Comparison of ENCODE assay signal across 24 cellular contexts in the genomic region with DNA sequence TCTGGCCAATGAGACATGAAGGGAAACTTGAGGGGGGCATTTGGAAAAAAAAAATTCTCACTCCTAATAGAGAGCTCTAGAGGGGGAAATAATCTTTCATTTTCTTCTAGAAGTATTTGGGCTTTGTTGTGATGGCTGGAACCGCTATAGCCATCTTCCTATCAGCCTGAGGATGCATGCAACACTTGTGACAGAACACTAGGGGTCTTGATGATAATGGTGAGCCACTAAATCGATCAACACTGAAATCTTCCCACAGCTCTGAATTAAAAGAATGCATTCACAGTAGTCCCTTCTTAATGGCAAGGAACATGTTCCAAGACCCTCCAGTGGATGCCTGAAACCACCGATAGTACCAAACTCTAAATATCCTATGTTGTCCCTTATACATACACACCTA.
DNase-seq lines count a peak whose midpoint lies in the region; ATAC-seq and TF ChIP-seq lines count a peak whose summit lies in the region.
"Had no signal": no experiment of that assay in that cellular context is flagged by ENCODE, and none has a peak within 500 bp of the region (broad histone marks: within the 10 kb centered on the region; RNA-seq: fewer than 3 reads in every experiment).

No MANE protein-coding gene starts in this region.

- H3K9me2 ChIP-seq in MM.1S (replicated peaks; ENCODE audit: insufficient read depth, low read length): no peaks in the 10 kb centered on the region

- H3K27ac ChIP-seq in AG04450 (ENCODE audit: low read depth, low read length) (no peak overlapping the region), MM.1S (ENCODE audit: low read length) (no peak overlapping the region)
- H3K27ac ChIP-seq: colonic mucosa, esophagus squamous epithelium, gastrocnemius medialis, WERI-Rb-1 had no signal

- DNase-seq in AG04450 (ENCODE audit: low read depth, low spot score): no peak
- DNase-seq in NB4 (ENCODE audit: low read depth): no peak
- no peak for DNase-seq in fibroblast of mammary gland (ENCODE audit: low read depth)
- DNase-seq in MM.1S: no peak
- no peak for DNase-seq in activated effector memory CD4-positive, alpha-beta T cell treated with anti-CD3 and anti-CD28 coated beads, Interleukin-2, amount 50 U/mL, for 16 hours
- DNase-seq: activated CD4-positive, alpha-beta T cell treated with anti-CD3 and anti-CD28 coated beads, Interleukin-2, amount 10 ng/mL, durations not matched to agents 7 days and 5 days; Calu3; colonic mucosa; EL; esophagus squamous epithelium; gastrocnemius medialis; hypothalamus; KBM-7; NCI-H2171 treated with DMSO at 0.1 percent for 48 hours; NCI-H526; OCI-M1; stimulated activated CD4-positive, alpha-beta T cell treated with anti-CD3 and anti-CD28 coated beads, Interleukin-2, amount 100 ng/mL, for 24 hours; T-helper 9 cell; WERI-Rb-1 had no signal

- CTCF ChIA-PET in AG04450 (lab: Charles Lee): no interaction called here

- TF ChIP-seq CTCF in AG04450 (IDR thresholded peaks at IDR 0.05; ENCODE audit: low read depth, low read length) (0 out of 2 replicates have a peak, but pooled peaks have one; percentile 17), GM12873 (IDR thresholded peaks at IDR 0.05; ENCODE audit: insufficient read depth, low read depth, low read length, missing control alignments) (peak; percentile 26), NB4 (IDR thresholded peaks at IDR 0.05; ENCODE audit: low read depth, low read length) (peak; percentile 8), fibroblast of mammary gland (conservative IDR thresholded peaks at IDR 0.05; ENCODE audit: control insufficient read depth, insufficient read depth, low read depth, low read length) (peak; percentile 9), MM.1S (IDR thresholded peaks at IDR 0.05; ENCODE audit: low read length) (no peak)

- H3K79me2 ChIP-seq in MM.1S (ENCODE audit: low read length): no peaks in the 10 kb centered on the region

- TF ChIP-seq POLR2A in NB4 (IDR thresholded peaks at IDR 0.05; ENCODE audit: extremely low read depth, insufficient read length): no peak
- no peak for TF ChIP-seq POLR2A in GM18505 (IDR thresholded peaks at IDR 0.05; ENCODE audit: borderline replicate concordance, extremely low read depth, insufficient read depth, insufficient read length)

- ATAC-seq in GM18505 (IDR thresholded peaks at IDR 0.05; ENCODE audit: unreplicated experiment): no peak
- ATAC-seq: gastrocnemius medialis; natural killer cell treated with Interleukin-12 subunit alpha and Interleukin-12 subunit beta and Interleukin-15 and Interleukin-18, amount 100 ng/mL, for 72 hours; Right ventricle myocardium inferior had no signal

- no peak overlapping the region for H2AFZ ChIP-seq in MM.1S (ENCODE audit: low read length)

- H3K9me3 ChIP-seq in AG04450 (ENCODE audit: control insufficient read depth, insufficient read depth, low read length): no peaks in the 10 kb centered on the region
- no peaks in the 10 kb centered on the region for H3K9me3 ChIP-seq in MM.1S (replicated peaks; ENCODE audit: insufficient read depth, low read length)
- H3K9me3 ChIP-seq: colonic mucosa had no signal

- peaks cover 9% of the 10 kb centered on the region; the same call in 1 of the 2 replicates for H3F3A ChIP-seq in MM.1S (ENCODE audit: insufficient read depth, low read length)

- H3K4me1 ChIP-seq in MM.1S (ENCODE audit: low read length): peaks cover 18% of the 10 kb centered on the region
- H3K4me1 ChIP-seq: colonic mucosa, esophagus squamous epithelium, gastrocnemius medialis had no signal

- H3K27me3 ChIP-seq in AG04450 (ENCODE audit: control insufficient read depth, insufficient read depth, low read length) (peaks cover 4% of the 10 kb centered on the region), MM.1S (replicated peaks; ENCODE audit: insufficient read depth, low read length) (no peaks in the 10 kb centered on the region)
- H3K27me3 ChIP-seq: colonic mucosa, esophagus squamous epithelium, gastrocnemius medialis had no signal

- no peaks in the 10 kb centered on the region for H4K20me1 ChIP-seq in MM.1S (ENCODE audit: insufficient read depth, low read length)

- H3K4me3 ChIP-seq in AG04450 (ENCODE audit: low read depth, low read length) (no peak overlapping the region), NB4 (ENCODE audit: low read depth, low read length) (no peak overlapping the region), fibroblast of mammary gland (ENCODE audit: control insufficient read depth, low read depth, low read length) (no peak overlapping the region), MM.1S (ENCODE audit: low read length) (no peak overlapping the region)
- H3K4me3 ChIP-seq: colonic mucosa, esophagus squamous epithelium, gastrocnemius medialis, smooth muscle cell had no signal

- H3K36me3 ChIP-seq in MM.1S (replicated peaks; ENCODE audit: insufficient read depth, low read length): no peaks in the 10 kb centered on the region
- H3K36me3 ChIP-seq: colonic mucosa, esophagus squamous epithelium, gastrocnemius medialis, WERI-Rb-1 had no signal

- no peak overlapping the region for H3K4me2 ChIP-seq in MM.1S (ENCODE audit: low read depth, low read length)
- H3K4me2 ChIP-seq: smooth muscle cell had no signal

- no peak overlapping the region for H3K9ac ChIP-seq in MM.1S (ENCODE audit: low read length)

- POLR2A ChIA-PET in AG04450 (lab: Yijun Ruan, JAX): no interaction called here
